Comparison of ENCODE assay signal across 27 cellular contexts in the genomic region with DNA sequence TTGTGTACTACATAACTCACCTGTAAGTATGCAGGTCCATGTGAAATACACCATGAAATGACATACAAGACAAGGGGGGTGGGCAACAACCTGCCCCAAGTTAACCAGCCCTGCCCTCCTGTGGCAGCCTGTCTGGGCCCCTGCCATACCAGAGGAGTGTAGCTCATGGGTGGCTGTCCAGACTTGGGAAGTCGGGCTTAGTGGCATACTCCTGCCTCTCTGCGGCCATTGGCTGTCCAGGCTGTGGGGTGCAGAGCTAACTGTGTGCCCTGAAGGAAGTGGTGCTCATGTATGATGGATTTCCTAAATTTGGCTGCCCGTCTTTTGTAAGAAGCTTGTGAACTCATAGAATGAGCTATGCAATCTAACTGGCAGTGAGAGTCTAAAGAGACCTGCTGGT.
"Had no signal": no experiment of that assay in that cellular context is flagged by ENCODE, and none has a peak within 500 bp of the region (broad histone marks: within the 10 kb centered on the region; RNA-seq: fewer than 3 reads in every experiment).

No MANE protein-coding gene starts in this region.

- ATAC-seq: activated CD4-positive, CD25-positive, alpha-beta regulatory T cell treated with anti-CD3 and anti-CD28 coated beads, Interleukin-2, amount 50 U/mL, for 24 hours; activated naive CD8-positive, alpha-beta T cell treated with anti-CD3 and anti-CD28 coated beads, Interleukin-2, amount 50 U/mL, for 24 hours; activated T-cell treated with anti-CD3 and anti-CD28 coated beads, Interleukin-2, amount 50 U/mL, for 4 hours; body of pancreas; gastroesophageal sphincter; T-helper 17 cell had no signal

- H3K4me3 ChIP-seq: adrenal gland, body of pancreas, colonic mucosa, esophagus squamous epithelium, gastroesophageal sphincter had no signal

- H3K4me1 ChIP-seq: adrenal gland, body of pancreas, colonic mucosa had no signal

- DNase-seq: activated B cell treated with CpG ODN at 0.5 μM for 24 hours; activated CD4-positive, alpha-beta memory T cell treated with anti-CD3 and anti-CD28 coated beads, Interleukin-2, amount 10 ng/mL, durations not matched to agents 7 days and 5 days; activated CD4-positive, alpha-beta T cell treated with anti-CD3 and anti-CD28 coated beads, Interleukin-2, amount 10 ng/mL, durations not matched to agents 24 days and 14 days; activated CD4-positive, alpha-beta T cell treated with anti-CD3 and anti-CD28 coated beads, Interleukin-2, amount 50 U/mL, for 4 hours; activated CD8-positive, alpha-beta memory T cell treated with anti-CD3 and anti-CD28 coated beads, Interleukin-2, amount 50 U/mL, for 48 hours; activated effector memory CD4-positive, alpha-beta T cell treated with anti-CD3 and anti-CD28 coated beads, Interleukin-2, amount 50 U/mL, for 16 hours; activated naive CD4-positive, alpha-beta T cell treated with anti-CD3 and anti-CD28 coated beads for 36 hours; activated naive CD8-positive, alpha-beta T cell treated with anti-CD3 and anti-CD28 coated beads for 36 hours; activated naive CD8-positive, alpha-beta T cell treated with anti-CD3 and anti-CD28 coated beads, Interleukin-2, amount 50 U/mL, for 24 hours; activated T-cell treated with anti-CD3 and anti-CD28 coated beads for 4 hours; activated T-cell treated with anti-CD3 and anti-CD28 coated beads, Interleukin-2, amount 50 U/mL, for 4 hours; amygdala; body of pancreas; central memory CD4-positive, alpha-beta T cell; cerebellar nuclear complex; colonic mucosa; effector CD8-positive, alpha-beta T cell; esophagus squamous epithelium; foreskin melanocyte; T-helper 1 cell; T-helper 17 cell; T1000; WERI-Rb-1 had no signal

- H3K27ac ChIP-seq: body of pancreas, colonic mucosa, epithelial cell of prostate, esophagus squamous epithelium, gastroesophageal sphincter, WERI-Rb-1 had no signal

- H3K9me3 ChIP-seq: adrenal gland, body of pancreas, colonic mucosa, esophagus squamous epithelium, gastroesophageal sphincter had no signal

- H3K27me3 ChIP-seq: adrenal gland, body of pancreas, colonic mucosa, esophagus squamous epithelium, gastroesophageal sphincter had no signal
